Comparison of ENCODE assay signal across 1 cellular context in genomic region chr15:50354838-50355611, GRCh38.
TF ChIP-seq lines count a peak whose summit lies in the region.

Gene GABPB1, minus strand, starts transcription at chr15:50355198. Its CDS starts 45,400 bp downstream, at chr15:50309798.

TF ChIP-seq in K562, 482 proteins besides CTCF, POLR2A, EP300 and RAD21 (continued from another document and continues in another):
- TF ChIP-seq BCOR (IDR thresholded peaks at IDR 0.05) = peak; percentile 58; the same call in 1 of the 2 replicates
- peak; percentile 16 to 50; a peak in 2 of 4 replicates for TF ChIP-seq TRIM24 (IDR thresholded peaks at IDR 0.05)
- TF ChIP-seq CREB1 (IDR thresholded peaks at IDR 0.05) = peak; percentile 23; the same call in 1 of the 2 replicates
- TF ChIP-seq CREB1 (CRISPR knock-in tag; IDR thresholded peaks at IDR 0.05) = peak; percentile 66
- TF ChIP-seq ETV5 (CRISPR knock-in tag; IDR thresholded peaks at IDR 0.05; ENCODE audit: low read depth) = peak; percentile 90
- no peak for TF ChIP-seq ZNF76 (CRISPR knock-in tag; IDR thresholded peaks at IDR 0.05; ENCODE audit: borderline replicate concordance)
- TF ChIP-seq HDAC1 (IDR thresholded peaks at IDR 0.05) = peak in 1 of 2 experiments; percentile 88; a peak in 2 of 4 replicates
- peak; percentile 60; the same call in 1 of the 2 replicates for TF ChIP-seq ZBTB17 (CRISPR knock-in tag; IDR thresholded peaks at IDR 0.05)
- TF ChIP-seq POLR2AphosphoS5 (IDR thresholded peaks at IDR 0.05; ENCODE audit: control insufficient read depth, insufficient read depth, low read depth, low read length) = peak; percentile 77
- no peak for TF ChIP-seq ZNF57 (CRISPR knock-in tag; IDR thresholded peaks at IDR 0.05)
- TF ChIP-seq BCL6 (CRISPR knock-in tag; IDR thresholded peaks at IDR 0.05) = no peak
- peak in 1 of 2 experiments; percentile 81; a peak in 2 of 4 replicates for TF ChIP-seq ZNF639 (CRISPR knock-in tag; conservative IDR thresholded peaks at IDR 0.05 in 1 of 2, IDR thresholded peaks at IDR 0.05 in 1 of 2)
- peak in 1 of 2 experiments; percentile 78; a peak in 2 of 4 replicates for TF ChIP-seq KDM4B (IDR thresholded peaks at IDR 0.05; ENCODE audit: borderline replicate concordance in 2 of 2, low read depth in 1 of 2)
- peak; percentile 76 for TF ChIP-seq HDAC8 (tag; IDR thresholded peaks at IDR 0.05)
- TF ChIP-seq ZBTB7A (IDR thresholded peaks at IDR 0.05; ENCODE audit: borderline replicate concordance, control insufficient read depth, low read depth, low read length) = no peak; the same call in 1 of the 2 replicates
- peak; percentile 90; the same call in 1 of the 2 replicates for TF ChIP-seq KAT7 (CRISPR knock-in tag; IDR thresholded peaks at IDR 0.05; ENCODE audit: borderline replicate concordance)
- peak; percentile 6; the same call in 1 of the 2 replicates for TF ChIP-seq ZNF766 (CRISPR knock-in tag; conservative IDR thresholded peaks at IDR 0.05)
- TF ChIP-seq THRB (CRISPR knock-in tag; conservative IDR thresholded peaks at IDR 0.05) = 0 out of 2 replicates have a peak, but pooled peaks have one; percentile 28
- TF ChIP-seq ZNF518B (CRISPR knock-in tag; IDR thresholded peaks at IDR 0.05) = no peak
- TF ChIP-seq ZSCAN29 (IDR thresholded peaks at IDR 0.05) = no peak
- no peak for TF ChIP-seq ARID3B (CRISPR knock-in tag; IDR thresholded peaks at IDR 0.05; ENCODE audit: borderline replicate concordance)
- TF ChIP-seq ZNF507 (tag; conservative IDR thresholded peaks at IDR 0.05) = no peak
- 0 out of 2 replicates have a peak, but pooled peaks have one; percentile 5 for TF ChIP-seq SMC3 (conservative IDR thresholded peaks at IDR 0.05; ENCODE audit: insufficient read depth, low read depth, low read length)
- no peak for TF ChIP-seq HSF4 (CRISPR knock-in tag; IDR thresholded peaks at IDR 0.05; ENCODE audit: borderline replicate concordance)
- TF ChIP-seq RBM15 (IDR thresholded peaks at IDR 0.05; ENCODE audit: insufficient read depth, low read length) = no peak
- TF ChIP-seq TCFL5 (CRISPR knock-in tag; conservative IDR thresholded peaks at IDR 0.05) = no peak
- TF ChIP-seq FOS (IDR thresholded peaks at IDR 0.05; ENCODE audit: extremely low read depth, insufficient read length) = no peak
- peak; percentile 51 for TF ChIP-seq HNRNPLL (IDR thresholded peaks at IDR 0.05; ENCODE audit: low read depth, low read length, poor library complexity, severe bottlenecking)
- no peak for TF ChIP-seq YBX1 (IDR thresholded peaks at IDR 0.05)
- no peak; the same call in 1 of the 2 replicates for TF ChIP-seq ZNF263 (CRISPR knock-in tag; IDR thresholded peaks at IDR 0.05; ENCODE audit: borderline replicate concordance)
- no peak for TF ChIP-seq THRA (IDR thresholded peaks at IDR 0.05)
- peak; percentile 74 for TF ChIP-seq ATF3 (IDR thresholded peaks at IDR 0.05)
- TF ChIP-seq ATF3 (CRISPR knock-in tag; conservative IDR thresholded peaks at IDR 0.05) = peak; percentile 69
- no peak for TF ChIP-seq ETS2 (tag; IDR thresholded peaks at IDR 0.05; ENCODE audit: borderline replicate concordance, poor library complexity, severe bottlenecking)
- TF ChIP-seq PURB (CRISPR knock-in tag; IDR thresholded peaks at IDR 0.05; ENCODE audit: low read depth) = no peak
- TF ChIP-seq KLF10 (CRISPR knock-in tag; IDR thresholded peaks at IDR 0.05) = no peak
- no peak for TF ChIP-seq ZBTB1 (CRISPR knock-in tag; IDR thresholded peaks at IDR 0.05; ENCODE audit: borderline replicate concordance, low read depth)
- peak; percentile 73 for TF ChIP-seq TRIM28 (IDR thresholded peaks at IDR 0.05)
- no peak for TF ChIP-seq NCOA2 (IDR thresholded peaks at IDR 0.05; ENCODE audit: partially characterized antibody in 2 of 2)
- TF ChIP-seq IRF9 (tag; IDR thresholded peaks at IDR 0.05) = no peak
- 0 out of 2 replicates have a peak, but pooled peaks have one; percentile 28 for TF ChIP-seq PYGO2 (tag; IDR thresholded peaks at IDR 0.05)
- TF ChIP-seq ZNF395 (CRISPR knock-in tag; IDR thresholded peaks at IDR 0.05) = peak; percentile 82; the same call in 1 of the 2 replicates
- TF ChIP-seq POLR2AphosphoS2 (IDR thresholded peaks at IDR 0.05; ENCODE audit: low read length) = 0 out of 2 replicates have a peak, but pooled peaks have one; percentile 54
- no peak for TF ChIP-seq SREBF1 (IDR thresholded peaks at IDR 0.05; ENCODE audit: borderline replicate concordance, low read depth, low read length)
- TF ChIP-seq USF2 (CRISPR knock-in tag; IDR thresholded peaks at IDR 0.05) = no peak
- TF ChIP-seq GATA2 (CRISPR knock-in tag; IDR thresholded peaks at IDR 0.05) = no peak
- peak in 2 of 3 experiments; percentile 51 to 86; a peak in 3 of 6 replicates for TF ChIP-seq ZBTB11 (CRISPR knock-in tag; IDR thresholded peaks at IDR 0.05)
- TF ChIP-seq GTF2F1 (IDR thresholded peaks at IDR 0.05; ENCODE audit: low read depth, low read length) = no peak; the same call in 1 of the 2 replicates
- no peak for TF ChIP-seq ZNF197 (CRISPR knock-in tag; IDR thresholded peaks at IDR 0.05; ENCODE audit: low read depth)
- no peak for TF ChIP-seq TEAD2 (tag; IDR thresholded peaks at IDR 0.05)
- TF ChIP-seq SAP30 (IDR thresholded peaks at IDR 0.05; ENCODE audit: borderline replicate concordance, insufficient read depth, low read depth, low read length, poor library complexity, severe bottlenecking) = peak; percentile 76
